ENCODE assay signal across 24 cellular contexts in genomic region chr6:124066995-124067552, GRCh38.
A peak's percentile ranks its signal among the peaks of the same experiment; 100 is the strongest.
DNase-seq lines count a peak whose midpoint lies in the region; ATAC-seq and TF ChIP-seq lines count a peak whose summit lies in the region.
"Had no signal": no experiment of that assay in that cellular context is flagged by ENCODE, and none has a peak within 500 bp of the region (broad histone marks: within the 10 kb centered on the region; RNA-seq: fewer than 3 reads in every experiment).

No MANE protein-coding gene starts in this region.

- intact Hi-C loops in psoas muscle (cut with DNase I) = no loop called here

- no peak overlapping the region for H3K27ac Mint-ChIP-seq in mesothelial cell of epicardium
- H3K27ac Mint-ChIP-seq: CD8-positive, alpha-beta memory T cell; progenitor cell of endocrine pancreas had no signal

- no peaks in the 10 kb centered on the region for H3K27me3 ChIP-seq in psoas muscle (ENCODE audit: insufficient read depth in 3 of 3, low read length in 2 of 3)
- H3K27me3 ChIP-seq: adrenal gland, breast epithelium, upper lobe of right lung had no signal

- H3K4me3 Mint-ChIP-seq in mesothelial cell of epicardium = no peak overlapping the region
- H3K4me3 Mint-ChIP-seq: CD8-positive, alpha-beta memory T cell had no signal

- H3K9me3 Mint-ChIP-seq in mesothelial cell of epicardium = peaks cover 11% of the 10 kb centered on the region

- H3K4me1 Mint-ChIP-seq in mesothelial cell of epicardium = no peaks in the 10 kb centered on the region
- H3K4me1 Mint-ChIP-seq: CD8-positive, alpha-beta memory T cell had no signal

- H3K36me3 Mint-ChIP-seq in mesothelial cell of epicardium = no peaks in the 10 kb centered on the region
- H3K36me3 Mint-ChIP-seq: CD8-positive, alpha-beta memory T cell had no signal

- peak overlapping the region; percentile 71 for H3K27ac ChIP-seq in psoas muscle
- H3K27ac ChIP-seq: 22Rv1, adrenal gland, breast epithelium, coronary artery, upper lobe of right lung had no signal

- peak overlapping the region; percentile 33 for H3K4me3 ChIP-seq in psoas muscle
- H3K4me3 ChIP-seq: adrenal gland, breast epithelium, coronary artery, mucosa of descending colon, upper lobe of right lung had no signal

- peak; percentile 53 for DNase-seq in NCI-H1092 treated with DMSO at 0.1 percent for 48 hours (lab: John Stamatoyannopoulos, UW)
- DNase-seq in NCI-H1092 (lab: John Stamatoyannopoulos, UW) = no peak
- DNase-seq in NCI-H345 (lab: John Stamatoyannopoulos, UW) = peak; percentile 20
- DNase-seq in cerebellum (ENCODE audit: low spot score) = peak; percentile 59
- no peak for DNase-seq in psoas muscle
- no peak for DNase-seq in mesothelial cell of epicardium (ENCODE audit: low spot score in 2 of 2, unreplicated experiment in 2 of 2)
- no peak for DNase-seq in glomerular visceral epithelial cell (ENCODE audit: extremely low spot score)
- DNase-seq: activated naive CD4-positive, alpha-beta T cell treated with Interleukin-2 at 50 U/mL for 16 hours; activated T-cell treated with anti-CD3 and anti-CD28 coated beads, Interleukin-2, amount 50 U/mL, for 48 hours; adrenal gland; CD8-positive, alpha-beta memory T cell; GF-D8; islet precursor cell; KBM-7; MM.1S; mucosa of descending colon; NCI-H1436; NCI-H446 treated with DMSO at 0.1 percent for 48 hours; upper lobe of right lung had no signal

- H3K9me3 ChIP-seq in psoas muscle = peaks cover 4% of the 10 kb centered on the region
- H3K9me3 ChIP-seq: adrenal gland, breast epithelium, mucosa of descending colon, upper lobe of right lung had no signal

- peaks cover 4% of the 10 kb centered on the region for H3K27me3 Mint-ChIP-seq in mesothelial cell of epicardium (ENCODE audit: low read depth)
- H3K27me3 Mint-ChIP-seq: CD8-positive, alpha-beta memory T cell; progenitor cell of endocrine pancreas had no signal

- peaks cover 17% of the 10 kb centered on the region for H3K4me1 ChIP-seq in psoas muscle
- H3K4me1 ChIP-seq: adrenal gland, breast epithelium, upper lobe of right lung had no signal

- ATAC-seq in psoas muscle (peak; percentile 67 to 93 (median 80)), HG03442 (IDR thresholded peaks at IDR 0.05; ENCODE audit: unreplicated experiment) (no peak)
- ATAC-seq: mucosa of descending colon, upper lobe of right lung had no signal

- TF ChIP-seq CTCF in psoas muscle (IDR thresholded peaks at IDR 0.05) (no peak), mesothelial cell of epicardium (IDR thresholded peaks at IDR 0.05; ENCODE audit: unreplicated experiment) (no peak)

- H3K36me3 ChIP-seq in psoas muscle (ENCODE audit: insufficient read depth in 1 of 2, low read depth in 1 of 2) = no peaks in the 10 kb centered on the region
- H3K36me3 ChIP-seq: adrenal gland, breast epithelium, upper lobe of right lung had no signal

- 11 to 16% (median 14%) methylated on average over 4 of the region's 4 CpGs for WGBS in psoas muscle, 3 donors

Comparison
In these comparisons a context has a peak if more than half of its experiments do, and no peak if none do; other contexts are left out.
1. DNase-seq: peak in NCI-H1092 treated with DMSO at 0.1 percent for 48 hours (single experiment), NCI-H345 (single experiment) and cerebellum (single experiment); none in NCI-H1092 (single experiment), psoas muscle (0 of 2), mesothelial cell of epicardium (0 of 2) and glomerular visceral epithelial cell (single experiment).